ENCODE assay signal across 26 cellular contexts in the genomic region with DNA sequence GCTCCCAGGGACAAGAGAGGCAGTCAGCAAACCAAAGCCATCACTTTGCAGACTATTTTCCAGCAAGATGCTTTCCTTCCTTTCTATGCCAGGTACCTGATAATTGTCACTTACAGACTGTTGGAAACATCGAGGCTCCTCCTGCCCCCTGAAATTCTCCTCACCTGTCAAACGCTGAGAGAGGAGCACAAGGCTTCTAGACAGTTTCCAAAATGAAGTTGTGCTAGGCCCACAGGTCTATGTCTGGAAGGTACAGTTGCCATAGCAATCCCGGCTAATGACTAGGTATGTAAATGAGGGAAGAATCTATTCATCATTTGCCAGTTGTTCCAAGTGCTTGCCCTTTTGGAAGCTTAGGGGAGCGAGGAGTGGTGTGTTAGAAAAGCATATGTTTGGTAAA.
"Had no signal": no experiment of that assay in that cellular context is flagged by ENCODE, and none has a peak within 500 bp of the region (broad histone marks: within the 10 kb centered on the region; RNA-seq: fewer than 3 reads in every experiment).

No MANE protein-coding gene starts in this region.

- H3K27ac ChIP-seq: hepatocyte, lower lobe of right lung, pancreas, prostate gland, skin epidermis, stomach, testis, thyroid gland, transverse colon, upper lobe of left lung, vagina had no signal

- H3K27me3 ChIP-seq: hepatocyte, pancreas, stomach, testis, thyroid gland, transverse colon, upper lobe of left lung, vagina had no signal

- ATAC-seq: left cardiac atrium; left lobe of liver; lower lobe of right lung; naive thymus-derived CD8-positive, alpha-beta T cell; pancreas; right cardiac atrium; sciatic nerve; stimulated activated naive B cell treated with anti-CD40 and anti-IgM and Interleukin-4, amounts not matched to agents 10 μg/mL and 1 μg/mL and 100 μg/mL, for 72 hours; stimulated activated naive CD8-positive, alpha-beta T cell treated with anti-CD3 and anti-CD28 coated beads, Interleukin-15, Interleukin-2, amounts not matched to agents 100 U/mL and 50 U/mL, for 24 hours had no signal

- H3K36me3 ChIP-seq: lower lobe of right lung, pancreas, prostate gland, stomach, thyroid gland, transverse colon, upper lobe of left lung, vagina had no signal

- H3K9me3 ChIP-seq: lower lobe of right lung, pancreas, prostate gland, testis, thyroid gland, upper lobe of left lung, vagina had no signal

- H3K4me1 ChIP-seq: lower lobe of right lung, pancreas, prostate gland, stomach, testis, thyroid gland, transverse colon, upper lobe of left lung, vagina had no signal

- DNase-seq: kidney glomerular epithelial cell; left cardiac atrium; lower lobe of right lung; mammary epithelial cell; mesenchymal stem cell; naive thymus-derived CD8-positive, alpha-beta T cell; pancreas; posterior cingulate gyrus; right cardiac atrium; stimulated activated CD4-positive, alpha-beta T cell treated with anti-CD3 and anti-CD28 coated beads, Interleukin-12 subunit alpha, Interleukin-12 subunit beta, amount 100 ng/mL, for 4 hours; stimulated activated CD4-positive, alpha-beta T cell treated with anti-CD3 and anti-CD28 coated beads, Interleukin-15, amount 100 ng/mL, for 24 hours; stimulated activated CD4-positive, alpha-beta T cell treated with anti-CD3 and anti-CD28 coated beads, Interleukin-2, amount 100 ng/mL, for 24 hours; stimulated activated CD4-positive, alpha-beta T cell treated with anti-CD3 and anti-CD28 coated beads, Interleukin-4, amount 100 ng/mL, for 1 hour; stimulated activated naive B cell treated with anti-CD40 and anti-IgM and Interleukin-4, amounts not matched to agents 10 μg/mL and 1 μg/mL and 100 μg/mL, for 72 hours; stimulated activated naive CD8-positive, alpha-beta T cell treated with anti-CD3 and anti-CD28 coated beads, Interleukin-15, Interleukin-2, amounts not matched to agents 100 U/mL and 50 U/mL, for 24 hours; stomach; testis; thyroid gland; transverse colon; upper lobe of left lung had no signal

- H3K4me3 ChIP-seq: hepatocyte, lower lobe of right lung, pancreas, prostate gland, skin epidermis, stomach, testis, thyroid gland, transverse colon, upper lobe of left lung, vagina had no signal
